Comparison of ENCODE assay signal across 14 cellular contexts in the genomic region with DNA sequence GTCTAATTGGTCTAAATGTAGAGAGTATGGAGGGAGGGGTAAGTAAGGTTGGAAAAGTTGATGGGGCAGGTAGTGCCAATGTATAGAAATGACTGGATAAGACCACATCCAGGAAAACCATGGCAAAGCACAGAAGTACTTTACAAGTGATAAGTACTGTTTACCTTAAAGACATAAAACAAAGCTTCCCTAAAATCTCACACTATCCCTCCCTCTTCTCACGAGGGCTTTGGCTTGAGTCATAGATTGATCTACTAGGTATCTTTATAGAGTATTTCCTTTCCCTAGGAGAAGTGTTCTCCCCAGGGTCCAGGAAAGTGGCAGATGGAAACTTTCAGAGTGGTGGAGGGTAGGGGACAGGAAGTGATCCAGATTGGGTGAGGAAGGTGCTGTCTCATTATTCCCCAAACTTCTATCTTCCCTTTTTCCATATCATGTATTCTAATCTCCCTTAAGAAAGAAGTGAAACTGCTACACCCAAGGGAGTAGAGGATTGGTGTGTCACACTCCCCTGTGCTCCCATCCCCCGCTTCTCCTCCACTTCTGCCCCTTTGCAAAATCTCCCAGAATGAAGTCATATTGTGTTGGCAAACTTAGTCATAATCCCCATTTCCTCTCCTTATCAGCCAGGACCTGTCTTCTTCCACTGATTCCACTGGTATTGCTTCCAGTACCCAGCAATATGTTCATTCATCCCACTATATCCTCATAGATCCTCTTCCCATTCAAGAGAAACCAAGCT. TPM values are rescaled to one million over a fixed set of nuclear protein-coding genes. Genes with fewer than 3 reads are reported as not detected.
DNase-seq lines count a peak whose midpoint lies in the region; ATAC-seq and TF ChIP-seq lines count a peak whose summit lies in the region.
"Had no signal": no experiment of that assay in that cellular context is flagged by ENCODE, and none has a peak within 500 bp of the region (broad histone marks: within the 10 kb centered on the region; RNA-seq: fewer than 3 reads in every experiment).

No MANE protein-coding gene starts in this region.

- H3K27ac ChIP-seq in ACC112 (ENCODE audit: low read depth, low read length) (peak overlapping the region; percentile 70), VCaP (peak overlapping the region; percentile 75), left ventricle myocardium inferior (replicated peaks) (peak overlapping the region; percentile 47)

- peaks cover 9% of the 10 kb centered on the region for H3K4me1 Mint-ChIP-seq in mesothelial cell of epicardium

- no peaks in the 10 kb centered on the region for H3K36me3 ChIP-seq in ACC112 (ENCODE audit: insufficient read depth, low read length)
- H3K36me3 ChIP-seq in left ventricle myocardium inferior, result no peaks in the 10 kb centered on the region

- DNase-seq in HT-29 (ENCODE audit: low spot score) (peak; percentile 40), left ventricle myocardium inferior (no peak), mesothelial cell of epicardium (ENCODE audit: low spot score in 2 of 2, unreplicated experiment in 2 of 2) (no peak), epidermal melanocyte (ENCODE audit: insufficient read length, low spot score) (no peak)
- DNase-seq: activated CD4-positive, CD25-positive, alpha-beta regulatory T cell treated with anti-CD3 and anti-CD28 coated beads, Interleukin-2, amount 50 U/mL, for 72 hours; H7; NCI-H524; stimulated activated CD4-positive, alpha-beta T cell treated with anti-CD3 and anti-CD28 coated beads, Interleukin-4, amount 100 ng/mL, for 4 hours; stimulated activated naive CD8-positive, alpha-beta T cell treated with anti-CD3 and anti-CD28 coated beads, Interleukin-15, Interleukin-2, amounts not matched to agents 100 U/mL and 50 U/mL, for 24 hours had no signal

- H3K27me3 Mint-ChIP-seq in mesothelial cell of epicardium (ENCODE audit: low read depth), result no peaks in the 10 kb centered on the region

- H3K27ac Mint-ChIP-seq in mesothelial cell of epicardium, result no peak overlapping the region

- H3K27me3 ChIP-seq in ACC112 (ENCODE audit: insufficient read depth, low read length) (no peaks in the 10 kb centered on the region), left ventricle myocardium inferior (ENCODE audit: low read depth) (no peaks in the 10 kb centered on the region)

- TF ChIP-seq CTCF in VCaP (conservative IDR thresholded peaks at IDR 0.05), result no peak
- no peak for TF ChIP-seq CTCF in left ventricle myocardium inferior (IDR thresholded peaks at IDR 0.05; ENCODE audit: borderline replicate concordance)
- no peak for TF ChIP-seq CTCF in mesothelial cell of epicardium (IDR thresholded peaks at IDR 0.05; ENCODE audit: unreplicated experiment)

- no peaks in the 10 kb centered on the region for H3K9me3 ChIP-seq in left ventricle myocardium inferior (replicated peaks)

- ATAC-seq in GM21367 (IDR thresholded peaks at IDR 0.05; ENCODE audit: unreplicated experiment), result no peak
- no peak for ATAC-seq in HG02610 (IDR thresholded peaks at IDR 0.05; ENCODE audit: unreplicated experiment)
- ATAC-seq: stimulated activated naive CD8-positive, alpha-beta T cell treated with anti-CD3 and anti-CD28 coated beads, Interleukin-15, Interleukin-2, amounts not matched to agents 100 U/mL and 50 U/mL, for 24 hours had no signal

- H2AFZ ChIP-seq in ACC112 (ENCODE audit: low read length, unreplicated experiment), result peak overlapping the region; percentile 74

- intact Hi-C loops in left ventricle myocardium inferior (cut with micrococcal nuclease), result no loop called here

- H3K4me3 ChIP-seq in ACC112 (ENCODE audit: low read depth, low read length) (peak overlapping the region; percentile 43; the same call in 1 of the 2 replicates), left ventricle myocardium inferior (no peak overlapping the region)

- H3K36me3 Mint-ChIP-seq in mesothelial cell of epicardium, result no peaks in the 10 kb centered on the region

- H3K4me1 ChIP-seq in ACC112 (ENCODE audit: control insufficient read depth, insufficient read depth, low read length, unreplicated experiment), result peaks cover 30% of the 10 kb centered on the region
- peaks cover 66% of the 10 kb centered on the region for H3K4me1 ChIP-seq in left ventricle myocardium inferior

- H3K79me2 ChIP-seq in ACC112 (ENCODE audit: control insufficient read depth, insufficient read depth, low read length, unreplicated experiment), result no peaks in the 10 kb centered on the region

- no peak overlapping the region for H3K4me3 Mint-ChIP-seq in mesothelial cell of epicardium

- no peaks in the 10 kb centered on the region for H3K9me3 Mint-ChIP-seq in mesothelial cell of epicardium

RNA-seq across cellular contexts. Expression of a gene that starts 14.6 kb away (rescaled TPM):
- total RNA-seq in HT-29 (2014; rRNA removed; shearing (Covaris generic)), result 0.03 and 0.05 TPM in 2 replicates
- total RNA-seq in left ventricle myocardium inferior (27.1 TPM), mesothelial cell of epicardium (4.2 to 5.4 TPM (median 4.7 TPM) in 3 replicates)
- total RNA-seq: mononuclear cell had no signal
